ENCODE assay signal across 12 cellular contexts in the genomic region with DNA sequence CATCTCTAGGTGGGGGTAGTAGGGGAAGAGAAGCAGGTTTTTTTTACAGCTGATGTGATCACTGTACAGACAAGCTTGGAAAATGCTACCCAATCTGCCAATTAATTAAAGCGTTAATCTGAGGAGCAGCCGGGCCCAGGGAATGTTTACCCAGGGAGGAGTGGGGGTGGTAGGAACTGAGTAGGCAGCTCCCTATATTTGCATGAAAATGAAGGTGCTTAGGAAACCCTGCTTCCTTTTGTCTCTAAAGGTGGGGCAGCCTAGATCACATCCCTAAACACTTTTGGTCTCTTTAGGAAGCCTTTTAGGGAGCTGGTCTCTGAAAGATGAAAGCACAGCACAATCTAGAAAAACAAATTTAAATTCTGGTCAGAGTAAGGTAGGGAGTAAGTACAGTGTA. TPM values are rescaled to one million over a fixed set of nuclear protein-coding genes. Genes with fewer than 3 reads are reported as not detected.
A peak's percentile ranks its signal among the peaks of the same experiment; 100 is the strongest.
DNase-seq lines count a peak whose midpoint lies in the region; ATAC-seq, FAIRE-seq and TF ChIP-seq lines count a peak whose summit lies in the region.
"Had no signal": no experiment of that assay in that cellular context is flagged by ENCODE, and none has a peak within 500 bp of the region (broad histone marks: within the 10 kb centered on the region; RNA-seq: fewer than 3 reads in every experiment).

No MANE protein-coding gene starts in this region.

- H2AFZ ChIP-seq in keratinocyte (ENCODE audit: control insufficient read depth, low read length): no peak overlapping the region

- FAIRE-seq in D721Med (lab: Jason Lieb, UNC) (no peak), keratinocyte (lab: Jason Lieb, UNC) (no peak)
- FAIRE-seq: GM12891, kidney had no signal

- H3K79me2 ChIP-seq in keratinocyte (ENCODE audit: control insufficient read depth, insufficient read depth, low read length): peaks cover 4% of the 10 kb centered on the region

- TF ChIP-seq CTCF in D721Med (IDR thresholded peaks at IDR 0.05; ENCODE audit: insufficient read depth, missing control alignments): no peak
- TF ChIP-seq CTCF in keratinocyte (optimal IDR thresholded peaks at IDR 0.05 in 1 of 3, IDR thresholded peaks at IDR 0.05 in 1 of 3, conservative IDR thresholded peaks at IDR 0.05 in 1 of 3; ENCODE audit: extremely low read depth in 1 of 3, insufficient read depth in 2 of 3, low read length in 3 of 3): no peak
- no peak for TF ChIP-seq CTCF in GM13977 (IDR thresholded peaks at IDR 0.05; ENCODE audit: extremely low read depth, insufficient read depth, missing control alignments)
- no peak for TF ChIP-seq CTCF in right lobe of liver (IDR thresholded peaks at IDR 0.05)

- in situ Hi-C loops in GM13977 (cut with MboI; ENCODE audit: low pct_unique_long_range_greater_than_20kb, low sequenced_read_pairs, unreplicated experiment): no loop called here

- H3K9me1 ChIP-seq in keratinocyte (ENCODE audit: control insufficient read depth, extremely low read depth, insufficient read depth, low read length): peaks cover 4% of the 10 kb centered on the region

- peak overlapping the region; percentile 68 for H3K9ac ChIP-seq in keratinocyte (ENCODE audit: control insufficient read depth, extremely low read depth, insufficient read depth, low read length)

- peaks cover 43% of the 10 kb centered on the region for H3K4me1 ChIP-seq in keratinocyte (ENCODE audit: control insufficient read depth, extremely low read depth, insufficient read depth, low read length)
- no peaks in the 10 kb centered on the region for H3K4me1 ChIP-seq in right lobe of liver

- H3K4me3 ChIP-seq in keratinocyte (ENCODE audit: control insufficient read depth in 2 of 3, extremely low read depth in 1 of 3, insufficient read depth in 2 of 3, low read depth in 1 of 3, low read length in 3 of 3): peak overlapping the region in 2 of 3 experiments; percentile 25 to 37
- H3K4me3 ChIP-seq in right lobe of liver: no peak overlapping the region

- H3K36me3 ChIP-seq in keratinocyte (ENCODE audit: control insufficient read depth in 2 of 2, extremely low read depth in 1 of 2, insufficient read depth in 2 of 2, low read length in 2 of 2): peaks cover 7 to 8% of the 10 kb centered on the region in 2 experiments
- H3K36me3 ChIP-seq in right lobe of liver: peaks cover 0 to 19% (median 3%) of the 10 kb centered on the region in 4 donors

- H3K9me3 ChIP-seq in keratinocyte (ENCODE audit: control insufficient read depth, low read depth, low read length): no peaks in the 10 kb centered on the region
- no peaks in the 10 kb centered on the region for H3K9me3 ChIP-seq in right lobe of liver

- 77% methylated on average over 2 of the region's 2 CpGs for WGBS in right lobe of liver (ENCODE audit: insufficient coverage, low coverage, low lambda C conversion rate, missing lambda C conversion rate)

- dilution Hi-C loops in keratinocyte (cut with MboI; ENCODE audit: extremely low pct_ligation_motif_present, low sequenced_read_pairs): no loop called here

- intact Hi-C loops in right lobe of liver (cut with DNase I): no loop called here

- H3K27ac ChIP-seq in keratinocyte (ENCODE audit: control insufficient read depth, insufficient read depth, low read length) (peak overlapping the region; percentile 76), right lobe of liver (no peak overlapping the region)

- DNase-seq in D721Med (ENCODE audit: insufficient read length, low spot score) (peak; percentile 44), HT1080 (ENCODE audit: low read depth) (peak; percentile 27), astrocyte of the hippocampus (ENCODE audit: low read depth, low spot score) (peak; percentile 67), keratinocyte (ENCODE audit: low read depth, low spot score) (no peak), GM13977 (ENCODE audit: low spot score) (no peak), right lobe of liver (no peak), retina (no peak), GM19240 (ENCODE audit: insufficient read length, low spot score) (no peak)
- DNase-seq: anterior cingulate cortex, erythroblast, kidney had no signal

- no peak for ATAC-seq in right lobe of liver

- H4K20me1 ChIP-seq in keratinocyte (ENCODE audit: control insufficient read depth, extremely low read depth, insufficient read depth, low read length): no peaks in the 10 kb centered on the region

- no peak for TF ChIP-seq POLR2A in right lobe of liver (IDR thresholded peaks at IDR 0.05)

- H3K27me3 ChIP-seq in keratinocyte (ENCODE audit: control insufficient read depth, extremely low read depth, insufficient read depth, low read length) (no peaks in the 10 kb centered on the region), right lobe of liver (no peaks in the 10 kb centered on the region)

- peak overlapping the region; percentile 80 for H3K4me2 ChIP-seq in keratinocyte (ENCODE audit: control insufficient read depth, extremely low read depth, insufficient read depth, low read depth, low read length)

RNA-seq across cellular contexts. Expression of gene NFKB2, which starts 53.0 kb away (rescaled TPM):
- total RNA-seq in HT1080 (2014; rRNA removed; shearing (Covaris generic)): 17.3 and 18.5 TPM in 2 replicates
- 17.7 and 20.6 TPM in 2 replicates for polyA plus RNA-seq in HT1080 (2015; cell fraction: cytosol; rRNA removed)
- 71.8 and 75.9 TPM in 2 replicates for polyA plus RNA-seq in HT1080 (2015; cell fraction: nucleus; rRNA removed)
- 14.8 to 16.8 TPM (median 15.8 TPM) in 3 replicates for polyA plus RNA-seq in keratinocyte
- polyA plus RNA-seq in keratinocyte (2011; ENCODE audit: low read depth): 47.7 TPM
- 9.6 and 15.3 TPM in 2 replicates for polyA plus RNA-seq in keratinocyte (2011; cell fraction: cytosol; rRNA removed)
- polyA plus RNA-seq in keratinocyte (2011; cell fraction: nucleus; rRNA removed): 47.4 and 48.2 TPM in 2 replicates
- 21.2 and 23.3 TPM in 2 replicates for polyA plus RNA-seq in keratinocyte (2012; ENCODE audit: low replicate concordance)
- 11.1 to 25.1 TPM (median 12.4 TPM) in 3 replicates for polyA minus RNA-seq in keratinocyte
- 12.9 TPM for polyA minus RNA-seq in keratinocyte (2011; cell fraction: cytosol; rRNA and poly(A)+ RNA removed)
- 22.6 and 23.0 TPM in 2 replicates for polyA minus RNA-seq in keratinocyte (2011; cell fraction: nucleus; rRNA and poly(A)+ RNA removed)
- total RNA-seq in right lobe of liver: 10 to 100 TPM in 4 of 6 experiments, 1 to 10 TPM in 2; 7.5 to 46.0 (median 19.4) TPM

Comparison
In these comparisons a context has a peak if more than half of its experiments do, and no peak if none do; other contexts are left out.
1. DNase-seq: peak in D721Med (single experiment), HT1080 (single experiment) and astrocyte of the hippocampus (single experiment); none in keratinocyte (single experiment), GM13977 (single experiment), right lobe of liver (0 of 3), retina (single experiment) and GM19240 (single experiment).
2. H3K4me3 ChIP-seq: peak in keratinocyte (2 of 3); none in right lobe of liver (0 of 3).